ENCODE assay signal across 1 cellular context in the genomic region with DNA sequence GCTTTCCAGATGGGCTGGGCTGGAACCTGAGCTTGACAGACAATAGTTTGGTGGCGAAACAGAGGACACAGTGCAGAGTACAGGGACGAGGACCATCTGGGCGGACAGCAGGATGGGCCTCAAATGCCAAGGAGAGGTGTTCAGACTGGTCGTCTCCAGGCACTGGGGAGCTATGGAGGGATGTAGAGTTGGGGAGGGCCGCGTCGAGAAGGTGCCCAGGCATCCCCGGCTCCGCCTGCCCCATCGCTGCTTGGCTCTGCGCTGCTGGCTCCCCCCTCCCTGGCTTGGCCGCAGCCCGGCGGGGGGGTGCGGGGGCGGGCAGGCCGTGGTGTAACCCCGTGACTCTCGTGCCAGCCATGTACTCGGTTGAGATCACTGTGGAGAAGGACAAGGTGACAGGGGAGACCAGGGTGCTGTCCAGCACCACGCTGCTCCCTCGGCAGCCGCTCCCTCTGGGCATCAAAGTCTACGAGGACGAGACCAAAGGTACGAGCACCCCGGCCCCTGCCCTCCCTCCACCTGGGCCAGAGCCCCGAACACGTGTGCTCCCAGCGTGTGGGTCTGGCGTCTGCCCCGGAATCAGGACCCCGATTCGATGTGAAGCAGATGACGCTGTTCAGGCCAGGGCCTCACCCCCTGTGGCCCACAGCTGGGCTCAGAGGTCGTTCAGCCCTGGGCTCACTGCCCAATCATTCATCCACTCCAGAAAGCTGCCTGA.
TF ChIP-seq lines count a peak whose summit lies in the region.

No MANE protein-coding gene starts in this region.

TF ChIP-seq in HepG2, 621 proteins besides CTCF, POLR2A, EP300 and RAD21 (continued from another document and continues in another):
- TF ChIP-seq ZNF691 (CRISPR knock-in tag; IDR thresholded peaks at IDR 0.05; ENCODE audit: borderline replicate concordance, low read depth) (peak; percentile 84; the same call in 1 of the 2 replicates), SRSF4 (IDR thresholded peaks at IDR 0.05; ENCODE audit: low read depth, low read length, poor library complexity, severe bottlenecking) (no peak), AGO2 (optimal IDR thresholded peaks at IDR 0.05; ENCODE audit: low read depth, low read length) (peak; percentile 73), ZNF782 (CRISPR knock-in tag; IDR thresholded peaks at IDR 0.05; ENCODE audit: borderline replicate concordance) (0 out of 2 replicates have a peak, but pooled peaks have one; percentile 86), IRF1 (CRISPR knock-in tag; IDR thresholded peaks at IDR 0.05; ENCODE audit: low read depth) (no peak), JARID2 (CRISPR knock-in tag; IDR thresholded peaks at IDR 0.05; ENCODE audit: insufficient replicate concordance) (peak; percentile 90), ZZZ3 (CRISPR knock-in tag; IDR thresholded peaks at IDR 0.05; ENCODE audit: borderline replicate concordance) (peak; percentile 87; the same call in 1 of the 2 replicates), FOXO1 (CRISPR knock-in tag; IDR thresholded peaks at IDR 0.05) (peak; percentile 37; the same call in 1 of the 2 replicates), ZNF703 (CRISPR knock-in tag; IDR thresholded peaks at IDR 0.05; ENCODE audit: borderline replicate concordance) (no peak), NFRKB (IDR thresholded peaks at IDR 0.05) (no peak), ZNF362 (CRISPR knock-in tag; IDR thresholded peaks at IDR 0.05; ENCODE audit: borderline replicate concordance) (peak; percentile 39; the same call in 1 of the 2 replicates), ZNF569 (CRISPR knock-in tag; IDR thresholded peaks at IDR 0.05; ENCODE audit: borderline replicate concordance) (no peak), ZNF775 (CRISPR knock-in tag; IDR thresholded peaks at IDR 0.05; ENCODE audit: borderline replicate concordance) (peak; percentile 46; the same call in 1 of the 2 replicates), NFYB (CRISPR knock-in tag; IDR thresholded peaks at IDR 0.05) (no peak), ZNF510 (CRISPR knock-in tag; IDR thresholded peaks at IDR 0.05; ENCODE audit: low read depth) (peak; percentile 88), ZBTB25 (CRISPR knock-in tag; IDR thresholded peaks at IDR 0.05) (no peak), E2F5 (CRISPR knock-in tag; conservative IDR thresholded peaks at IDR 0.05) (no peak), ZNF224 (CRISPR knock-in tag; IDR thresholded peaks at IDR 0.05) (no peak), HOXD1 (CRISPR knock-in tag; IDR thresholded peaks at IDR 0.05) (peak; percentile 59; the same call in 1 of the 2 replicates), ZNF354B (CRISPR knock-in tag; IDR thresholded peaks at IDR 0.05) (no peak), KLF13 (CRISPR knock-in tag; IDR thresholded peaks at IDR 0.05) (no peak), ZNF326 (CRISPR knock-in tag; IDR thresholded peaks at IDR 0.05; ENCODE audit: borderline replicate concordance) (no peak), GATA4 (IDR thresholded peaks at IDR 0.05; ENCODE audit: borderline replicate concordance, low read depth) (0 out of 2 replicates have a peak, but pooled peaks have one; percentile 18), BRD4 (CRISPR knock-in tag; IDR thresholded peaks at IDR 0.05) (no peak), RFX3 (CRISPR knock-in tag; IDR thresholded peaks at IDR 0.05) (no peak; the same call in 1 of the 2 replicates), ZSCAN31 (CRISPR knock-in tag; IDR thresholded peaks at IDR 0.05; ENCODE audit: low read depth) (no peak)
- TF ChIP-seq, protein P1, sequence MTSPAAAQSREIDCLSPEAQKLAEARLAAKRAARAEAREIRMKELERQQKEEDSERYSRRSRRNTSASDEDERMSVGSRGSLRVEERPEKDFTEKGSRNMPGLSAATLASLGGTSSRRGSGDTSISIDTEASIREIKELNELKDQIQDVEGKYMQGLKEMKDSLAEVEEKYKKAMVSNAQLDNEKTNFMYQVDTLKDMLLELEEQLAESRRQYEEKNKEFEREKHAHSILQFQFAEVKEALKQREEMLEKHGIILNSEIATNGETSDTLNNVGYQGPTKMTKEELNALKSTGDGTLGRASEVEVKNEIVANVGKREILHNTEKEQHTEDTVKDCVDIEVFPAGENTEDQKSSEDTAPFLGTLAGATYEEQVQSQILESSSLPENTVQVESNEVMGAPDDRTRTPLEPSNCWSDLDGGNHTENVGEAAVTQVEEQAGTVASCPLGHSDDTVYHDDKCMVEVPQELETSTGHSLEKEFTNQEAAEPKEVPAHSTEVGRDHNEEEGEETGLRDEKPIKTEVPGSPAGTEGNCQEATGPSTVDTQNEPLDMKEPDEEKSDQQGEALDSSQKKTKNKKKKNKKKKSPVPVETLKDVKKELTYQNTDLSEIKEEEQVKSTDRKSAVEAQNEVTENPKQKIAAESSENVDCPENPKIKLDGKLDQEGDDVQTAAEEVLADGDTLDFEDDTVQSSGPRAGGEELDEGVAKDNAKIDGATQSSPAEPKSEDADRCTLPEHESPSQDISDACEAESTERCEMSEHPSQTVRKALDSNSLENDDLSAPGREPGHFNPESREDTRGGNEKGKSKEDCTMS (CRISPR knock-in tag; conservative IDR thresholded peaks at IDR 0.05) = no peak
- TF ChIP-seq, protein P2, sequence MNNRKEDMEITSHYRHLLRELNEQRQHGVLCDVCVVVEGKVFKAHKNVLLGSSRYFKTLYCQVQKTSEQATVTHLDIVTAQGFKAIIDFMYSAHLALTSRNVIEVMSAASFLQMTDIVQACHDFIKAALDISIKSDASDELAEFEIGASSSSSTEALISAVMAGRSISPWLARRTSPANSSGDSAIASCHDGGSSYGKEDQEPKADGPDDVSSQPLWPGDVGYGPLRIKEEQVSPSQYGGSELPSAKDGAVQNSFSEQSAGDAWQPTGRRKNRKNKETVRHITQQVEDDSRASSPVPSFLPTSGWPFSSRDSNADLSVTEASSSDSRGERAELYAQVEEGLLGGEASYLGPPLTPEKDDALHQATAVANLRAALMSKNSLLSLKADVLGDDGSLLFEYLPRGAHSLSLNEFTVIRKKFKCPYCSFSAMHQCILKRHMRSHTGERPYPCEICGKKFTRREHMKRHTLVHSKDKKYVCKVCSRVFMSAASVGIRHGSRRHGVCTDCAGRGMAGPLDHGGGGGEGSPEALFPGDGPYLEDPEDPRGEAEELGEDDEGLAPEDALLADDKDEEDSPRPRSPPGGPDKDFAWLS (CRISPR knock-in tag; IDR thresholded peaks at IDR 0.05; ENCODE audit: borderline replicate concordance) = no peak
- TF ChIP-seq, protein P3, sequence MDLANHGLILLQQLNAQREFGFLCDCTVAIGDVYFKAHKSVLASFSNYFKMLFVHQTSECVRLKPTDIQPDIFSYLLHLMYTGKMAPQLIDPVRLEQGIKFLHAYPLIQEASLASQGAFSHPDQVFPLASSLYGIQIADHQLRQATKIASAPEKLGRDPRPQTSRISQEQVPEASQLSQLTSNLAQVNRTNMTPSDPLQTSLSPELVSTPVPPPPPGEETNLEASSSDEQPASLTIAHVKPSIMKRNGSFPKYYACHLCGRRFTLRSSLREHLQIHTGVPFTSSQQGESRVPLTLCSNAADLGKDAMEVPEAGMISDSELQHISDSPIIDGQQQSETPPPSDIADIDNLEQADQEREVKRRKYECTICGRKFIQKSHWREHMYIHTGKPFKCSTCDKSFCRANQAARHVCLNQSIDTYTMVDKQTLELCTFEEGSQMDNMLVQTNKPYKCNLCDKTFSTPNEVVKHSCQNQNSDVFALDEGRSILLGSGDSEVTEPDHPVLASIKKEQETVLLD (CRISPR knock-in tag; IDR thresholded peaks at IDR 0.05; ENCODE audit: low read depth) = no peak
- TF ChIP-seq, protein P4, sequence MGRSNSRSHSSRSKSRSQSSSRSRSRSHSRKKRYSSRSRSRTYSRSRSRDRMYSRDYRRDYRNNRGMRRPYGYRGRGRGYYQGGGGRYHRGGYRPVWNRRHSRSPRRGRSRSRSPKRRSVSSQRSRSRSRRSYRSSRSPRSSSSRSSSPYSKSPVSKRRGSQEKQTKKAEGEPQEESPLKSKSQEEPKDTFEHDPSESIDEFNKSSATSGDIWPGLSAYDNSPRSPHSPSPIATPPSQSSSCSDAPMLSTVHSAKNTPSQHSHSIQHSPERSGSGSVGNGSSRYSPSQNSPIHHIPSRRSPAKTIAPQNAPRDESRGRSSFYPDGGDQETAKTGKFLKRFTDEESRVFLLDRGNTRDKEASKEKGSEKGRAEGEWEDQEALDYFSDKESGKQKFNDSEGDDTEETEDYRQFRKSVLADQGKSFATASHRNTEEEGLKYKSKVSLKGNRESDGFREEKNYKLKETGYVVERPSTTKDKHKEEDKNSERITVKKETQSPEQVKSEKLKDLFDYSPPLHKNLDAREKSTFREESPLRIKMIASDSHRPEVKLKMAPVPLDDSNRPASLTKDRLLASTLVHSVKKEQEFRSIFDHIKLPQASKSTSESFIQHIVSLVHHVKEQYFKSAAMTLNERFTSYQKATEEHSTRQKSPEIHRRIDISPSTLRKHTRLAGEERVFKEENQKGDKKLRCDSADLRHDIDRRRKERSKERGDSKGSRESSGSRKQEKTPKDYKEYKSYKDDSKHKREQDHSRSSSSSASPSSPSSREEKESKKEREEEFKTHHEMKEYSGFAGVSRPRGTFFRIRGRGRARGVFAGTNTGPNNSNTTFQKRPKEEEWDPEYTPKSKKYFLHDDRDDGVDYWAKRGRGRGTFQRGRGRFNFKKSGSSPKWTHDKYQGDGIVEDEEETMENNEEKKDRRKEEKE (IDR thresholded peaks at IDR 0.05) = no peak
